In the genomic region with DNA sequence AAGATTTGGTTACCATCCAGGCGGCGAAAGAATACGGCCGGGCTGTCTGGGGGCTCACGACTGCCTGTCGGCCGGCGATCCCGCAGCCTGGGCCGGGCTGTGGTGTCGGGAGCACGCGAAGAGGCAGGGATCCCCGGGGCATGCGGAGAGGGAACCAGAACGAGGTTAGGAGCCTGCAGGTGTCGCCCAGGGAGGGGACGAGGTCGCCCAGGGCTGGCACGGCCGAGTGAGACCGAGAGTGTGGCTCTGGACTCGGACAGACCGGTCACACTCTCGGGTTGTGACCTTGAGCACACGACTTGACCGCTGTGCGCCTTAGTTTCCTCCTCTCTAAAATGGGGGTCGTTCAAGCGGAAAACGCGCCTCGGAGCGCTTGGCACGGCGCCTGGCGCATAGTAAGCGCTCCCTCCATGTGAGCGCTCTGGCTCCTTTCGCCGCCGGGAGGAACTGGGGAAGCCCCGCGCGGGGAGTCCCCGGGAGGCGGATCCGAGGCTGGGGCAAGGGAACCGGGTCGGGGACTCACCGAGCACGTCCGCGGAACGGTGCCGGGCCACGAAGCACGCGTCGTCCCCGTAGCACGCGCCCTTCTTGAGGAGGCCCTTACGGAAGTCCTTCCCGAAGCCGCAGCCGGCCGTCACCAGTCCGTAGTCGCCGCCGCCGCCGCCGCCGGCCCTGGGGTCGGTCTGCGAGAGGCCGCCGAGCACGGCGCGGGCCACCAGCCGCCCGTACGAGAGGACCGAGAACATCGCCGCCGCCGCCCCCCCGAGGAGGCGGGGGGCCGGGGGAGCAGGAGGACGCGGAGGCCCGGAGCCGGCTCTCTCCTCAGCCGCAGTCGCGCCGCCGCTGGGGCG, we compare ENCODE assay signal across 8 cellular contexts. TPM values are rescaled to one million over a fixed set of nuclear protein-coding genes. Genes with fewer than 3 reads are reported as not detected.
DNase-seq lines count a peak whose midpoint lies in the region; ATAC-seq and TF ChIP-seq lines count a peak whose summit lies in the region.

No MANE protein-coding gene starts in this region.

- no peaks in the 10 kb centered on the region for H3K9me3 ChIP-seq in muscle layer of duodenum (ENCODE audit: control insufficient read depth in 1 of 2, low read length in 2 of 2)

- peak; percentile 46 for ATAC-seq in HG02588 (IDR thresholded peaks at IDR 0.05; ENCODE audit: unreplicated experiment)

- DNase-seq in NCI-H2196 (lab: John Stamatoyannopoulos, UW; ENCODE audit: unreplicated experiment) (peak; percentile 23), NCI-H2196 treated with DMSO at 0.1 percent for 48 hours (lab: John Stamatoyannopoulos, UW; ENCODE audit: unreplicated experiment) (no peak), NCI-H446 treated with DMSO at 0.1 percent for 48 hours (lab: John Stamatoyannopoulos, UW) (peak; percentile 26), activated T-cell treated with anti-CD3 and anti-CD28 coated beads for 1 hour (ENCODE audit: low read depth) (peak; percentile 73), epithelial cell of proximal tubule (ENCODE audit: low read depth) (no peak)
- peak; percentile 80 for DNase-seq in stimulated activated CD8-positive, alpha-beta memory T cell treated with anti-CD3 and anti-CD28 coated beads, Interleukin-4, amount 100 ng/mL, for 48 hours

- H3K36me3 ChIP-seq in muscle layer of duodenum (ENCODE audit: control insufficient read depth in 1 of 2, insufficient read depth in 2 of 2, low read length in 2 of 2) = peaks cover 0 to 4% of the 10 kb centered on the region in 2 donors

- H3K4me3 ChIP-seq in epithelial cell of proximal tubule (ENCODE audit: low read depth, low read length) = peak overlapping the region; percentile 67
- peak overlapping the region; percentile 86 to 89 for H3K4me3 ChIP-seq in muscle layer of duodenum (ENCODE audit: low read depth in 1 of 2, low read length in 2 of 2)

- H3K27me3 ChIP-seq in muscle layer of duodenum (ENCODE audit: low read depth, low read length) = no peaks in the 10 kb centered on the region

- H3K4me1 ChIP-seq in muscle layer of duodenum (ENCODE audit: control insufficient read depth in 1 of 2, insufficient read depth in 2 of 2, low read length in 2 of 2) = peaks cover 30 to 52% of the 10 kb centered on the region in 2 donors

- TF ChIP-seq CTCF in epithelial cell of proximal tubule (conservative IDR thresholded peaks at IDR 0.05; ENCODE audit: low read depth, low read length) = peak; percentile 3

- H3K27ac ChIP-seq in muscle layer of duodenum (ENCODE audit: low read length) = peak overlapping the region; percentile 93

RNA-seq across cellular contexts. Expression of a gene that starts 0.6 kb away (rescaled TPM):
- 6.2 and 6.9 TPM in 2 replicates for total RNA-seq in epithelial cell of proximal tubule

RNA-seq across cellular contexts. Expression of a gene that starts 31.4 kb away (rescaled TPM):
- total RNA-seq in epithelial cell of proximal tubule = 11.4 and 15.3 TPM in 2 replicates

Comparison
In these comparisons a context has a peak if more than half of its experiments do, and no peak if none do; other contexts are left out.
1. DNase-seq: peak in NCI-H2196 (single experiment), NCI-H446 treated with DMSO at 0.1 percent for 48 hours (single experiment), activated T-cell treated with anti-CD3 and anti-CD28 coated beads for 1 hour (single experiment) and stimulated activated CD8-positive, alpha-beta memory T cell treated with anti-CD3 and anti-CD28 coated beads, Interleukin-4, amount 100 ng/mL, for 48 hours (single experiment); none in NCI-H2196 treated with DMSO at 0.1 percent for 48 hours (single experiment) and epithelial cell of proximal tubule (single experiment).